1 cellular context compared by ENCODE assay signal in genomic region chr7:149497467-149498261, GRCh38.
TF ChIP-seq lines count a peak whose summit lies in the region.

ZNF746 (minus strand) TSS chr7:149497809; CDS start chr7:149497536, 273 bp downstream.

TF ChIP-seq in GM23338, 12 proteins besides CTCF, POLR2A, EP300 and RAD21 (continued from another document):
- no peak for TF ChIP-seq REST (IDR thresholded peaks at IDR 0.05; ENCODE audit: unreplicated experiment)
- peak; percentile 46 for TF ChIP-seq POLR2AphosphoS5 (IDR thresholded peaks at IDR 0.05; ENCODE audit: low read depth)
- TF ChIP-seq EZH2 (IDR thresholded peaks at IDR 0.05; ENCODE audit: low read depth, unreplicated experiment) = no peak
- TF ChIP-seq ZNF114 (CRISPR knock-in tag; IDR thresholded peaks at IDR 0.05) = no peak
- TF ChIP-seq CREB1 (CRISPR knock-in tag; IDR thresholded peaks at IDR 0.05; ENCODE audit: low read depth) = peak; percentile 75
- TF ChIP-seq STAT1 (IDR thresholded peaks at IDR 0.05; ENCODE audit: unreplicated experiment) = no peak
